ENCODE assay signal across 8 cellular contexts in the genomic region with DNA sequence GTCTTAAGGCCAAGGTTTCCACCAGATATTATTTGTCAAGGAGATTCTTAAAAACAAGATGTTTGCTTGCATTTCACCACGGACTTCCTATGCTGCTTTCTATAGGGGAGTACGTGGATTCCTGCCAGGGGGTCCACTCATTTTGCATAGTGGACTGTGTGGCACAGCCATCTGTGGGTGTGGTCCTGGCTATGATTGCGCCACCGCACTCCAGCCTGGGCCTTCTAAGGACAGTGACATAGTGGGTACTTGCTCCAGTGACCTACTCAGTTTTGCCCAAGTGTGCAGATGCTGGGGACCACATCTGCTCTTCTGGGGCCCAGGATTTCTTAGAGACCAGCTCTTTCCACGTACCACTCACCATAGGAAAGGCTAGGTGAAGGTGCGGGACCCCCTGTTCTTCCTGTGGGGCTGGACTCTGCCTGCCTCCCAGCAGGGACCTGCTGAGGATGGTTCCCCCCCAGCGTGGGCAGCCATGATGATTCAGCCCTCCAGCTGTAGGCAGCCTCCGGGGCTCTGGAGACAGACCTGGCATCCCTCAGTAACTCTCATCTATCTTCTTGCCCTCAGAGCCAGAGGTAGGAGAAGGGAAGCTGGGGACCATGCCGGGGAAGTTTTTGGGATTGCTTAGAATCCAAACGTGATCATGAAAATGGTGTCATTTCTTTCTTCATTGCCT. TPM values are rescaled to one million over a fixed set of nuclear protein-coding genes. Genes with fewer than 3 reads are reported as not detected.
DNase-seq lines count a peak whose midpoint lies in the region; ATAC-seq and TF ChIP-seq lines count a peak whose summit lies in the region.

No MANE protein-coding gene starts in this region.

- no peaks in the 10 kb centered on the region for H3K27me3 ChIP-seq in CD4-positive, alpha-beta T cell (ENCODE audit: control insufficient read depth, insufficient read depth, low read length)

- no peaks in the 10 kb centered on the region for H4K20me1 ChIP-seq in OCI-LY7 (ENCODE audit: insufficient read depth, low read length)

- H3K4me3 Mint-ChIP-seq in CD4-positive, alpha-beta T cell: peak overlapping the region; percentile 98
- peak overlapping the region; percentile 13 for H3K4me3 Mint-ChIP-seq in dendritic cell treated with granulocyte-macrophage colony-stimulating factor and Interleukin-4, amounts not matched to agents 40 ng/mL and 50 ng/mL, for 4 days
- H3K4me3 Mint-ChIP-seq in nephron progenitor cell: peak overlapping the region; percentile 70

- H3K4me3 ChIP-seq in OCI-LY7 (ENCODE audit: low read depth, low read length, poor library complexity, severe bottlenecking): no peak overlapping the region

- no peak for DNase-seq in CD4-positive, alpha-beta T cell
- DNase-seq in OCI-LY7 (ENCODE audit: low spot score): no peak
- DNase-seq in nephron progenitor cell: no peak
- no peak for DNase-seq in dedifferentiated amniotic fluid mesenchymal stem cell (ENCODE audit: extremely low spot score)
- no peak for DNase-seq in stimulated activated CD4-positive, alpha-beta T cell treated with anti-CD3 and anti-CD28 coated beads, Interleukin-4, amount 100 ng/mL, for 4 hours
- DNase-seq in stimulated activated CD4-positive, alpha-beta T cell treated with anti-CD3 and anti-CD28 coated beads, Interleukin-2, amount 100 ng/mL, for 24 hours: no peak
- DNase-seq in left colon: no peak

- H3K9me2 ChIP-seq in OCI-LY7 (ENCODE audit: insufficient read depth, low read length): no peaks in the 10 kb centered on the region

- H3K4me1 Mint-ChIP-seq in CD4-positive, alpha-beta T cell (ENCODE audit: low read depth): peaks cover 64% of the 10 kb centered on the region
- peaks cover 52% of the 10 kb centered on the region for H3K4me1 Mint-ChIP-seq in dendritic cell treated with granulocyte-macrophage colony-stimulating factor and Interleukin-4, amounts not matched to agents 40 ng/mL and 50 ng/mL, for 4 days (ENCODE audit: low read depth)
- H3K4me1 Mint-ChIP-seq in nephron progenitor cell: peaks cover 68% of the 10 kb centered on the region

- intact Hi-C loops in CD4-positive, alpha-beta T cell (cut with DNase I, micrococcal nuclease): loop anchor here in 1 of 2 experiments (2.0 kb wide), 1 partner anchor 40 kb away; no protein-coding TSS in a partner anchor
- intact Hi-C loops in OCI-LY7 (cut with micrococcal nuclease; ENCODE audit: unreplicated experiment): no loop called here
- intact Hi-C loops in dendritic cell treated with granulocyte-macrophage colony-stimulating factor and Interleukin-4, amounts not matched to agents 40 ng/mL and 50 ng/mL, for 4 days (cut with micrococcal nuclease): no loop called here
- intact Hi-C loops in left colon (cut with DNase I, micrococcal nuclease): loop anchor here in 1 of 2 donors (10.0 kb wide), 1 partner anchor 64 kb away; no protein-coding TSS in a partner anchor

- peaks cover 22% of the 10 kb centered on the region for H3K36me3 Mint-ChIP-seq in CD4-positive, alpha-beta T cell (ENCODE audit: low read depth)
- H3K36me3 Mint-ChIP-seq in dendritic cell treated with granulocyte-macrophage colony-stimulating factor and Interleukin-4, amounts not matched to agents 40 ng/mL and 50 ng/mL, for 4 days (ENCODE audit: low read depth): peaks cover 8% of the 10 kb centered on the region
- H3K36me3 Mint-ChIP-seq in nephron progenitor cell (ENCODE audit: low read depth): no peaks in the 10 kb centered on the region

- peak overlapping the region; percentile 93 for H3K27ac ChIP-seq in CD4-positive, alpha-beta T cell (ENCODE audit: low read depth, low read length)
- no peak overlapping the region for H3K27ac ChIP-seq in OCI-LY7 (ENCODE audit: low read depth, low read length, poor library complexity, severe bottlenecking)

- peaks cover 28% of the 10 kb centered on the region for H3K4me1 ChIP-seq in OCI-LY7 (ENCODE audit: insufficient read depth, low read length, poor library complexity, severe bottlenecking)

- peak overlapping the region; percentile 95 for H3K27ac Mint-ChIP-seq in CD4-positive, alpha-beta T cell
- H3K27ac Mint-ChIP-seq in dendritic cell treated with granulocyte-macrophage colony-stimulating factor and Interleukin-4, amounts not matched to agents 40 ng/mL and 50 ng/mL, for 4 days: peak overlapping the region; percentile 87
- H3K27ac Mint-ChIP-seq in nephron progenitor cell: no peak overlapping the region

- no peak overlapping the region for H2AFZ ChIP-seq in OCI-LY7 (ENCODE audit: low read length)

- no peaks in the 10 kb centered on the region for H3K36me3 ChIP-seq in OCI-LY7 (ENCODE audit: insufficient read depth, low read length)

- H3K79me2 ChIP-seq in OCI-LY7 (ENCODE audit: insufficient read depth, low read depth, low read length): peaks cover 12% of the 10 kb centered on the region; the same call in 1 of the 2 replicates

- H3K9me3 Mint-ChIP-seq in CD4-positive, alpha-beta T cell: no peaks in the 10 kb centered on the region
- H3K9me3 Mint-ChIP-seq in dendritic cell treated with granulocyte-macrophage colony-stimulating factor and Interleukin-4, amounts not matched to agents 40 ng/mL and 50 ng/mL, for 4 days: no peaks in the 10 kb centered on the region
- H3K9me3 Mint-ChIP-seq in nephron progenitor cell: no peaks in the 10 kb centered on the region

- no peak for ATAC-seq in CD4-positive, alpha-beta T cell (ENCODE audit: poor library complexity)
- no peak for ATAC-seq in left colon

- no peaks in the 10 kb centered on the region for H3K9me3 ChIP-seq in CD4-positive, alpha-beta T cell (ENCODE audit: control insufficient read depth, low read length)
- no peaks in the 10 kb centered on the region for H3K9me3 ChIP-seq in OCI-LY7 (ENCODE audit: low read length)

- POLR2A ChIA-PET in CD4-positive, alpha-beta T cell (lab: Charles Lee): no interaction called here
- POLR2A ChIA-PET in OCI-LY7 (lab: Charles Lee): interaction anchor here (0.6 kb wide), 1 partner anchor 846 kb away, joined by 3 read pairs; no protein-coding TSS in a partner anchor

- peak overlapping the region; percentile 77; the same call in 1 of the 2 replicates for H3K4me2 ChIP-seq in OCI-LY7 (ENCODE audit: low read length)

- H3K27me3 Mint-ChIP-seq in CD4-positive, alpha-beta T cell: no peaks in the 10 kb centered on the region
- no peaks in the 10 kb centered on the region for H3K27me3 Mint-ChIP-seq in dendritic cell treated with granulocyte-macrophage colony-stimulating factor and Interleukin-4, amounts not matched to agents 40 ng/mL and 50 ng/mL, for 4 days
- peaks cover 7% of the 10 kb centered on the region for H3K27me3 Mint-ChIP-seq in nephron progenitor cell (ENCODE audit: low read depth, poor library complexity)

- CTCF ChIA-PET in CD4-positive, alpha-beta T cell (lab: Charles Lee): no interaction called here
- CTCF ChIA-PET in OCI-LY7 (lab: Charles Lee; ENCODE audit: unreplicated experiment): no interaction called here

- TF ChIP-seq CTCF in CD4-positive, alpha-beta T cell (IDR thresholded peaks at IDR 0.05): no peak
- TF ChIP-seq CTCF in OCI-LY7 (conservative IDR thresholded peaks at IDR 0.05; ENCODE audit: low read length) (no peak), nephron progenitor cell (IDR thresholded peaks at IDR 0.05) (no peak)

- BruUV-seq in OCI-LY7 (replicated peaks; lab: Mats Ljungman, UMichigan): no TSS peak

RNA-seq across cellular contexts. Expression of gene HK1, which starts 42.9 kb away (rescaled TPM):
- 10 to 100 TPM; 45.6 to 48.1 TPM for total RNA-seq in CD4-positive, alpha-beta T cell
- 9.7 and 13.1 TPM in 2 replicates for total RNA-seq in OCI-LY7 (2014; rRNA removed; shearing (Covaris generic))
- 23.1 and 31.5 TPM in 2 replicates for total RNA-seq in OCI-LY7 (2022)
- 10 to 100 TPM; 64.1 to 90.4 TPM for total RNA-seq in left colon

Comparison
In these comparisons a context has a peak if more than half of its experiments do, and no peak if none do; other contexts are left out.
1. H3K4me3 Mint-ChIP-seq: peak in every context shown above with its lines; median percentile 98 in CD4-positive, alpha-beta T cell; 70 in nephron progenitor cell; 13 in dendritic cell treated with granulocyte-macrophage colony-stimulating factor and Interleukin-4, amounts not matched to agents 40 ng/mL and 50 ng/mL, for 4 days.